In genomic region chr3:61251174-61251972, GRCh38 we compare ENCODE assay signal across 8 cellular contexts. TPM values are rescaled to one million over a fixed set of nuclear protein-coding genes. Genes with fewer than 3 reads are reported as not detected.
A peak's percentile ranks its signal among the peaks of the same experiment; 100 is the strongest.
DNase-seq lines count a peak whose midpoint lies in the region; ATAC-seq, FAIRE-seq and TF ChIP-seq lines count a peak whose summit lies in the region.

TSS of gene FHIT (minus strand) at chr3:61251452.

- FAIRE-seq in bronchial epithelial cell (lab: Jason Lieb, UNC): no peak

- peak; percentile 99 for DNase-seq in AG08395 (ENCODE audit: low spot score)
- DNase-seq in NCI-H2196 treated with DMSO at 0.1 percent for 48 hours (lab: John Stamatoyannopoulos, UW; ENCODE audit: unreplicated experiment): peak; percentile 67
- DNase-seq in WERI-Rb-1: no peak
- peak; percentile 86 for DNase-seq in bronchial epithelial cell (ENCODE audit: low read depth)
- peak; percentile 93 for DNase-seq in iPS-NIHi11 (ENCODE audit: low spot score)

- no peaks in the 10 kb centered on the region for H3K36me3 ChIP-seq in WERI-Rb-1
- no peaks in the 10 kb centered on the region for H3K36me3 ChIP-seq in bronchial epithelial cell (ENCODE audit: control insufficient read depth, insufficient read depth, low read length)

- H3K9me3 ChIP-seq in WERI-Rb-1 (ENCODE audit: severe bottlenecking): no peaks in the 10 kb centered on the region

- no peak within 1 kb of the TSS for H3K4me3 ChIP-seq in WERI-Rb-1 (ENCODE audit: low read depth, low read length)
- H3K4me3 ChIP-seq in bronchial epithelial cell (ENCODE audit: low read depth, low read length): peak within 1 kb of the TSS; percentile 76
- H3K4me3 ChIP-seq in skin epidermis: peak within 1 kb of the TSS; percentile 46 to 87 (median 74)

- TF ChIP-seq CTCF in WERI-Rb-1 (IDR thresholded peaks at IDR 0.05; ENCODE audit: low read depth, low read length): no peak
- no peak for TF ChIP-seq CTCF in bronchial epithelial cell (IDR thresholded peaks at IDR 0.05; ENCODE audit: insufficient read depth, low read length, severe bottlenecking)

- H3K27me3 ChIP-seq in WERI-Rb-1 (ENCODE audit: insufficient read depth, low read depth, severe bottlenecking) (no peaks in the 10 kb centered on the region), bronchial epithelial cell (ENCODE audit: control insufficient read depth, insufficient read depth, low read length) (no peaks in the 10 kb centered on the region)

- ATAC-seq in GM18870 (IDR thresholded peaks at IDR 0.05; ENCODE audit: unreplicated experiment) (peak; percentile 90), HG03108 (IDR thresholded peaks at IDR 0.05; ENCODE audit: unreplicated experiment) (peak; percentile 94)

- peak within 1 kb of the TSS; percentile 42 for H3K27ac ChIP-seq in WERI-Rb-1
- peak within 1 kb of the TSS in 20 of 21 experiments; percentile 35 to 94 (median 84) for H3K27ac ChIP-seq in skin epidermis

RNA-seq across cellular contexts. Expression of gene FHIT, which starts in this region (rescaled TPM):
- total RNA-seq in bronchial epithelial cell: 1.6 and 2.6 TPM in 2 replicates
